Comparison of ENCODE assay signal across 8 cellular contexts in the genomic region with DNA sequence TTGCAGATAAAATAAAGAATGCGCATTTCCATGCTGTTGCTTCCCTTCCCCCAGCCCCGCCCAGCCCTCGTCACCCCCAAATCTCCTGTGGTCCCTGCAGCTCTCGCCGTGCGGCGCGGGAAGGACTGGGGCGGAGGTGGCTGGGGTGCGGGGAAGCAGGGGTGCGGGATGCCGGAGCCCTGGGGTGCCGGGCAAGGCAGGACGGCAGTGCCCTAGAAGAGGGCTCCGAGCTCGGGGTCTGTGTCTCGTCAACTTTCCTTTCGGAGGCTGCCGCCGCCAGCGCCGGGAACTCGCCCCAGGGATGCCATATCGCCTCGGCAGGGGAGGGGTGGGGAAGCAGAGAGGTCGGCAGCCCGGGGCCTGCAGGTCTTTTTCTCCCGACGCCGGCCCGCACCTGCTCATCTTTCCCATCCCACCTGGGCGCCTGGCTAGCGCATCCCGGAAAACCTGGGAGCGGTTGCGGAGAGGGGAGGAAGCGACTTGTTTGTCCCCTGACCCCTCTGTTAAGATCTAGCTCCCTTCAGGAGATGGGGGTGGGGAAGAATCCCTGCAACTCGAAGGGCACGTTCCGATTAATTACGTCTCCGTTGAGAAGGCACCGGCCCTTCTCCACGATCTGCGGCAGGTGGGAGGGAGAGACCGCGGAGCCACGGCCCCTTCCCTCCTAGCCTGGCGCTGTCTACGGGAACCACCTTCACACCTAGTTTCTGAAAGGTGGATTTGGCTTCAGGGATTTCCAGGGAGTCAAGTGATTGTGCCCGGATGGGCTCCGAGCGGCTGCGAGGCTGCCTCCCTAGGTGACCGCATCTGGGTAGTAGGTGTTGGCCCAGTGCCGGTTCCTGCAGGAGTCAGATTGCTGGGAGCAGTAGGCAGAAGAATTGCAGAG. TPM values are rescaled to one million over a fixed set of nuclear protein-coding genes. Genes with fewer than 3 reads are reported as not detected.
DNase-seq lines count a peak whose midpoint lies in the region; TF ChIP-seq lines count a peak whose summit lies in the region.

No MANE protein-coding gene starts in this region.

- H3K36me3 Mint-ChIP-seq in CD8-positive, alpha-beta memory T cell = no peaks in the 10 kb centered on the region

- H3K27me3 ChIP-seq in layer of hippocampus (ENCODE audit: control insufficient read depth, insufficient read depth, low read length) (peaks cover 9% of the 10 kb centered on the region), tibial artery (peaks cover 0 to 20% of the 10 kb centered on the region in 2 donors)
- H3K27me3 ChIP-seq in CD8-positive, alpha-beta memory T cell (ENCODE audit: insufficient read depth, low read length, poor library complexity, severe bottlenecking) = no peaks in the 10 kb centered on the region

- POLR2A ChIA-PET in CD8-positive, alpha-beta memory T cell (lab: Charles Lee) = no interaction called here

- intact Hi-C loops in tibial artery (cut with DNase I; ENCODE audit: low total_unique reads) = no loop called here

- H3K9me3 ChIP-seq in tibial artery = no peaks in the 10 kb centered on the region
- no peaks in the 10 kb centered on the region for H3K9me3 ChIP-seq in CD8-positive, alpha-beta memory T cell (ENCODE audit: low read length)

- no peak overlapping the region for H3K4me3 Mint-ChIP-seq in CD8-positive, alpha-beta memory T cell

- H3K27ac Mint-ChIP-seq in CD8-positive, alpha-beta memory T cell = no peak overlapping the region

- H3K36me3 ChIP-seq in tibial artery = no peaks in the 10 kb centered on the region
- no peaks in the 10 kb centered on the region for H3K36me3 ChIP-seq in CD8-positive, alpha-beta memory T cell (ENCODE audit: insufficient read depth, low read length)

- DNase-seq in NCI-H1417 (lab: John Stamatoyannopoulos, UW) (peak; percentile 68 to 95 (median 90)), NCI-H1417 treated with DMSO at 0.1 percent for 48 hours (lab: John Stamatoyannopoulos, UW) (no peak), astrocyte of the cerebellum (ENCODE audit: low read depth) (no peak), tibial artery (no peak), NCI-H1694 treated with DMSO at 0.1 percent for 48 hours (lab: John Stamatoyannopoulos, UW) (no peak)
- DNase-seq in activated CD8-positive, alpha-beta memory T cell treated with anti-CD3 and anti-CD28 coated beads for 24 hours = no peak
- no peak for DNase-seq in CD8-positive, alpha-beta memory T cell

- H3K9me3 Mint-ChIP-seq in CD8-positive, alpha-beta memory T cell = peaks cover 0 to 5% (median 2%) of the 10 kb centered on the region in 5 donors

- peak overlapping the region; percentile 57 for H3K4me3 ChIP-seq in astrocyte of the cerebellum (ENCODE audit: low read depth, low read length)
- H3K4me3 ChIP-seq in tibial artery = peak overlapping the region; percentile 45 to 58
- no peak overlapping the region for H3K4me3 ChIP-seq in CD8-positive, alpha-beta memory T cell (ENCODE audit: low read length)

- H3K27me3 Mint-ChIP-seq in CD8-positive, alpha-beta memory T cell = peaks cover 18% of the 10 kb centered on the region in 2 donors

- CTCF ChIA-PET in CD8-positive, alpha-beta memory T cell (lab: Charles Lee) = no interaction called here

- TF ChIP-seq CTCF in astrocyte of the cerebellum (IDR thresholded peaks at IDR 0.05; ENCODE audit: low read depth, low read length, missing control alignments) = no peak
- TF ChIP-seq CTCF in tibial artery (IDR thresholded peaks at IDR 0.05) = no peak

- H3K4me1 Mint-ChIP-seq in CD8-positive, alpha-beta memory T cell = no peaks in the 10 kb centered on the region

- peaks cover 0 to 20% (median 15%) of the 10 kb centered on the region in 4 donors for H3K4me1 ChIP-seq in tibial artery
- H3K4me1 ChIP-seq in CD8-positive, alpha-beta memory T cell (ENCODE audit: insufficient read depth, low read length) = no peaks in the 10 kb centered on the region

- H3K27ac ChIP-seq in layer of hippocampus (ENCODE audit: low read depth, low read length) (peak overlapping the region; percentile 68), tibial artery (no peak overlapping the region)
- no peak overlapping the region for H3K27ac ChIP-seq in CD8-positive, alpha-beta memory T cell (ENCODE audit: low read depth, low read length)

- in situ Hi-C loops in astrocyte of the cerebellum (cut with HindIII; ENCODE audit: low sequenced_read_pairs) = no loop called here

RNA-seq across cellular contexts. Expression of a gene that starts 0.6 kb away (rescaled TPM):
- total RNA-seq in CD8-positive, alpha-beta memory T cell = not detected
- polyA plus RNA-seq in CD8-positive, alpha-beta memory T cell = not detected

Comparison
In these comparisons a context has a peak if more than half of its experiments do, and no peak if none do; other contexts are left out.
1. DNase-seq: peak in NCI-H1417 (3 of 3); none in NCI-H1417 treated with DMSO at 0.1 percent for 48 hours (single experiment), astrocyte of the cerebellum (single experiment), tibial artery (0 of 2), NCI-H1694 treated with DMSO at 0.1 percent for 48 hours (single experiment), activated CD8-positive, alpha-beta memory T cell treated with anti-CD3 and anti-CD28 coated beads for 24 hours (single experiment) and CD8-positive, alpha-beta memory T cell (0 of 5).